ENCODE assay signal across 8 cellular contexts in the genomic region with DNA sequence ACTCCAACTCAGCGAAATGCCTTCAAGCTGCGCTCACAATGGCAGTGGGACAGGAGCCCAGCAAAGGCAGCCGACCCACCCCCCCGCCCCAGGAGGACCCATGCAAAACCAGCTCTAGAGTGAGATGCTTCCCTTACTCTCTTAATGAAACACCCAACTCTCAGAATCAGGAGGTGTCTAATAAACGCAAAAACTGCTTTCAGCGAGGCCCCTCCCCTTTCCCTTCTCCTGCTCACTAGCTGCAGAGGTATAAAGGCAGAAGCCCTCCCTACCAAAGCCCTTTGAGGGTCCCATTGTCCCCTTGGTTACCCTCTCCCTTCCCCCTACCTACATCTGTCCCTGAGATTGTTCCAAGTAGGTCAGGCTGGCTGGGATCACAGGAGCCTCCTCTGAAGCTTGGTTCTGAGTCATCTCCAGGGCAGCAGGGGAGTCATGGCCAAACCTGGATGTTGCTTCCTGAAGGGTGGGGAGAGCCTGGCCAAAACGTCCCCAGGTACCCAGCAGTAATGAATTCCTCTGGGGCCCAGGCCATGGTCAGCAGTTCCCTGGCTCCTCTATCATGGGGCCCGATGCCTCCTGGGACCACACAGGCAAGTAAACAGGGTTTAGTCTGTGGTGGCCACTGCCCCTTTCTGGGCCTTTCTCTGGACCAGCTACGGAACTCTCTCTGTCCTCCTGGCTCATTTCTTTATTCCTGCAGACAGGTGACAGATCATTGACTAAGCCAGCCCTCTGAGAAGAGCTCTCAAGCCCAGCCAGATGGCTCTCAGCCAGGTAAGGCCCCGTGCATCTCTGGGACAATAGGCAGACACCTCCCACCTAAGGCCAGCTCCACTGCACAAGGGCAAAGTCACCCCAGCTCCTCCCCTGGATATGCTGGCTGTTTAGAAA. TPM values are rescaled to one million over a fixed set of nuclear protein-coding genes. Genes with fewer than 3 reads are reported as not detected.
A peak's percentile ranks its signal among the peaks of the same experiment; 100 is the strongest.
DNase-seq lines count a peak whose midpoint lies in the region; ATAC-seq and TF ChIP-seq lines count a peak whose summit lies in the region.

No MANE protein-coding gene starts in this region.

- ATAC-seq in GM18858 (IDR thresholded peaks at IDR 0.05; ENCODE audit: unreplicated experiment) (no peak), HG02981 (IDR thresholded peaks at IDR 0.05; ENCODE audit: unreplicated experiment) (no peak)

- H3K4me1 Mint-ChIP-seq in activated T-cell treated with anti-CD3 and anti-CD28 coated beads, Interleukin-2, amount 50 U/mL, for 24 hours (ENCODE audit: low read depth): peaks cover 68% of the 10 kb centered on the region

- no peak overlapping the region for H3K9ac ChIP-seq in liver (ENCODE audit: low read depth in 1 of 2, low read length in 2 of 2)

- H3K27ac ChIP-seq in brain microvascular endothelial cell (no peak overlapping the region), liver (ENCODE audit: low read depth in 1 of 2, low read length in 2 of 2) (peak overlapping the region; percentile 45 to 73), vagina (peak overlapping the region; percentile 5)

- in situ Hi-C loops in brain microvascular endothelial cell (cut with HindIII; ENCODE audit: low pct_ligation_motif_present, low sequenced_read_pairs): no loop called here

- no peaks in the 10 kb centered on the region for H3K27me3 ChIP-seq in brain microvascular endothelial cell (replicated peaks)
- no peaks in the 10 kb centered on the region for H3K27me3 ChIP-seq in liver (ENCODE audit: control insufficient read depth in 4 of 4, insufficient read depth in 4 of 4, low read length in 3 of 4)
- H3K27me3 ChIP-seq in vagina: no peaks in the 10 kb centered on the region

- peaks cover 2 to 18% (median 16%) of the 10 kb centered on the region in 4 donors for H3K4me1 ChIP-seq in liver (ENCODE audit: control insufficient read depth in 4 of 4, insufficient read depth in 4 of 4, low read length in 3 of 4)
- peaks cover 27% of the 10 kb centered on the region for H3K4me1 ChIP-seq in vagina

- H3K4me3 ChIP-seq in brain microvascular endothelial cell (ENCODE audit: low read depth, low read length) (no peak overlapping the region), liver (ENCODE audit: low read depth in 1 of 3, low read length in 3 of 3) (no peak overlapping the region), vagina (no peak overlapping the region)

- H3K9me3 ChIP-seq in liver (ENCODE audit: control insufficient read depth in 4 of 4, low read length in 3 of 4): no peaks in the 10 kb centered on the region
- H3K9me3 ChIP-seq in vagina: no peaks in the 10 kb centered on the region

- H3K4me3 Mint-ChIP-seq in activated T-cell treated with anti-CD3 and anti-CD28 coated beads, Interleukin-2, amount 50 U/mL, for 24 hours: peak overlapping the region; percentile 65

- peaks cover 3% of the 10 kb centered on the region for H3K36me3 Mint-ChIP-seq in activated T-cell treated with anti-CD3 and anti-CD28 coated beads, Interleukin-2, amount 50 U/mL, for 24 hours (ENCODE audit: low read depth)

- peak overlapping the region; percentile 90 for H3K27ac Mint-ChIP-seq in activated T-cell treated with anti-CD3 and anti-CD28 coated beads, Interleukin-2, amount 50 U/mL, for 24 hours

- peak; percentile 33 to 45 for TF ChIP-seq RAD21 in liver (IDR thresholded peaks at IDR 0.05)

- no peak for TF ChIP-seq CTCF in brain microvascular endothelial cell (IDR thresholded peaks at IDR 0.05; ENCODE audit: low read depth, low read length, missing control alignments)
- no peak for TF ChIP-seq CTCF in liver (IDR thresholded peaks at IDR 0.05; ENCODE audit: low read depth, low read length, missing input control)
- no peak for TF ChIP-seq CTCF in vagina (IDR thresholded peaks at IDR 0.05)

- no peak for DNase-seq in activated T-cell treated with anti-CD3 and anti-CD28 coated beads, Interleukin-2, amount 50 U/mL, for 24 hours
- DNase-seq in activated T-cell treated with anti-CD3 and anti-CD28 coated beads, Interleukin-2, amount 50 U/mL, for 1 hour: no peak
- DNase-seq in NCI-H446 treated with DMSO at 0.1 percent for 48 hours (lab: John Stamatoyannopoulos, UW) (peak; percentile 54), brain microvascular endothelial cell (peak; percentile 33), vagina (ENCODE audit: extremely low spot score in 2 of 2) (no peak)

- WGBS in liver: 59% methylated on average over 10 of the region's 10 CpGs

- no peak for TF ChIP-seq POLR2A in vagina (IDR thresholded peaks at IDR 0.05)

- H3K9me3 Mint-ChIP-seq in activated T-cell treated with anti-CD3 and anti-CD28 coated beads, Interleukin-2, amount 50 U/mL, for 24 hours: no peaks in the 10 kb centered on the region

- intact Hi-C loops in vagina (cut with DNase I): no loop called here

- H3K36me3 ChIP-seq in brain microvascular endothelial cell (replicated peaks): no peaks in the 10 kb centered on the region
- H3K36me3 ChIP-seq in liver (ENCODE audit: control insufficient read depth in 4 of 4, insufficient read depth in 3 of 4, low read depth in 1 of 4, low read length in 3 of 4): no peaks in the 10 kb centered on the region
- H3K36me3 ChIP-seq in vagina: no peaks in the 10 kb centered on the region

- no peaks in the 10 kb centered on the region for H3K27me3 Mint-ChIP-seq in activated T-cell treated with anti-CD3 and anti-CD28 coated beads, Interleukin-2, amount 50 U/mL, for 24 hours

TF ChIP-seq in liver, 16 proteins besides CTCF, POLR2A, EP300 and RAD21:
- peak; percentile 90 for TF ChIP-seq SP1 (IDR thresholded peaks at IDR 0.05)
- peak in 1 of 2 donors; percentile 64 for TF ChIP-seq JUND (IDR thresholded peaks at IDR 0.05)
- TF ChIP-seq FOXA2 (IDR thresholded peaks at IDR 0.05): peak; percentile 22
- TF ChIP-seq, protein P1, sequence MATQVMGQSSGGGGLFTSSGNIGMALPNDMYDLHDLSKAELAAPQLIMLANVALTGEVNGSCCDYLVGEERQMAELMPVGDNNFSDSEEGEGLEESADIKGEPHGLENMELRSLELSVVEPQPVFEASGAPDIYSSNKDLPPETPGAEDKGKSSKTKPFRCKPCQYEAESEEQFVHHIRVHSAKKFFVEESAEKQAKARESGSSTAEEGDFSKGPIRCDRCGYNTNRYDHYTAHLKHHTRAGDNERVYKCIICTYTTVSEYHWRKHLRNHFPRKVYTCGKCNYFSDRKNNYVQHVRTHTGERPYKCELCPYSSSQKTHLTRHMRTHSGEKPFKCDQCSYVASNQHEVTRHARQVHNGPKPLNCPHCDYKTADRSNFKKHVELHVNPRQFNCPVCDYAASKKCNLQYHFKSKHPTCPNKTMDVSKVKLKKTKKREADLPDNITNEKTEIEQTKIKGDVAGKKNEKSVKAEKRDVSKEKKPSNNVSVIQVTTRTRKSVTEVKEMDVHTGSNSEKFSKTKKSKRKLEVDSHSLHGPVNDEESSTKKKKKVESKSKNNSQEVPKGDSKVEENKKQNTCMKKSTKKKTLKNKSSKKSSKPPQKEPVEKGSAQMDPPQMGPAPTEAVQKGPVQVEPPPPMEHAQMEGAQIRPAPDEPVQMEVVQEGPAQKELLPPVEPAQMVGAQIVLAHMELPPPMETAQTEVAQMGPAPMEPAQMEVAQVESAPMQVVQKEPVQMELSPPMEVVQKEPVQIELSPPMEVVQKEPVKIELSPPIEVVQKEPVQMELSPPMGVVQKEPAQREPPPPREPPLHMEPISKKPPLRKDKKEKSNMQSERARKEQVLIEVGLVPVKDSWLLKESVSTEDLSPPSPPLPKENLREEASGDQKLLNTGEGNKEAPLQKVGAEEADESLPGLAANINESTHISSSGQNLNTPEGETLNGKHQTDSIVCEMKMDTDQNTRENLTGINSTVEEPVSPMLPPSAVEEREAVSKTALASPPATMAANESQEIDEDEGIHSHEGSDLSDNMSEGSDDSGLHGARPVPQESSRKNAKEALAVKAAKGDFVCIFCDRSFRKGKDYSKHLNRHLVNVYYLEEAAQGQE (IDR thresholded peaks at IDR 0.05): peak; percentile 73
- peak in 1 of 2 donors; percentile 60 for TF ChIP-seq EGR1 (IDR thresholded peaks at IDR 0.05; ENCODE audit: low read depth in 2 of 2)
- peak; percentile 90 for TF ChIP-seq YY1 (IDR thresholded peaks at IDR 0.05)
- no peak for TF ChIP-seq HNF4G (IDR thresholded peaks at IDR 0.05)
- TF ChIP-seq RXRA (IDR thresholded peaks at IDR 0.05): peak; percentile 67 to 85
- no peak for TF ChIP-seq TAF1 (conservative IDR thresholded peaks at IDR 0.05)
- peak in 1 of 2 donors; percentile 90 for TF ChIP-seq HNF4A (conservative IDR thresholded peaks at IDR 0.05)
- TF ChIP-seq, protein P2, sequence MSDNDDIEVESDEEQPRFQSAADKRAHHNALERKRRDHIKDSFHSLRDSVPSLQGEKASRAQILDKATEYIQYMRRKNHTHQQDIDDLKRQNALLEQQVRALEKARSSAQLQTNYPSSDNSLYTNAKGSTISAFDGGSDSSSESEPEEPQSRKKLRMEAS (IDR thresholded peaks at IDR 0.05): peak; percentile 79
- peak; percentile 34 for TF ChIP-seq NR2F2 (IDR thresholded peaks at IDR 0.05)
- TF ChIP-seq, protein P3, sequence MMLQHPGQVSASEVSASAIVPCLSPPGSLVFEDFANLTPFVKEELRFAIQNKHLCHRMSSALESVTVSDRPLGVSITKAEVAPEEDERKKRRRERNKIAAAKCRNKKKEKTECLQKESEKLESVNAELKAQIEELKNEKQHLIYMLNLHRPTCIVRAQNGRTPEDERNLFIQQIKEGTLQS (IDR thresholded peaks at IDR 0.05): no peak
- TF ChIP-seq, protein P4, sequence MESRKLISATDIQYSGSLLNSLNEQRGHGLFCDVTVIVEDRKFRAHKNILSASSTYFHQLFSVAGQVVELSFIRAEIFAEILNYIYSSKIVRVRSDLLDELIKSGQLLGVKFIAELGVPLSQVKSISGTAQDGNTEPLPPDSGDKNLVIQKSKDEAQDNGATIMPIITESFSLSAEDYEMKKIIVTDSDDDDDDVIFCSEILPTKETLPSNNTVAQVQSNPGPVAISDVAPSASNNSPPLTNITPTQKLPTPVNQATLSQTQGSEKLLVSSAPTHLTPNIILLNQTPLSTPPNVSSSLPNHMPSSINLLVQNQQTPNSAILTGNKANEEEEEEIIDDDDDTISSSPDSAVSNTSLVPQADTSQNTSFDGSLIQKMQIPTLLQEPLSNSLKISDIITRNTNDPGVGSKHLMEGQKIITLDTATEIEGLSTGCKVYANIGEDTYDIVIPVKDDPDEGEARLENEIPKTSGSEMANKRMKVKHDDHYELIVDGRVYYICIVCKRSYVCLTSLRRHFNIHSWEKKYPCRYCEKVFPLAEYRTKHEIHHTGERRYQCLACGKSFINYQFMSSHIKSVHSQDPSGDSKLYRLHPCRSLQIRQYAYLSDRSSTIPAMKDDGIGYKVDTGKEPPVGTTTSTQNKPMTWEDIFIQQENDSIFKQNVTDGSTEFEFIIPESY (IDR thresholded peaks at IDR 0.05): no peak
- peak; percentile 19 for TF ChIP-seq FOXA1 (IDR thresholded peaks at IDR 0.05)
- peak in 1 of 2 donors; percentile 14 for TF ChIP-seq GABPA (IDR thresholded peaks at IDR 0.05 in 1 of 2, conservative IDR thresholded peaks at IDR 0.05 in 1 of 2)
TF ChIP-seq in liver: peak in this region for 12.

RNA-seq across cellular contexts. Expression of a gene that starts 8.6 kb away (rescaled TPM):
- total RNA-seq in liver (10 to 100 TPM in 1 of 2 donors, 1 to 10 TPM in 1; 2.3 to 34.2 TPM), vagina (9.6 TPM)
- polyA plus RNA-seq in liver: 10 to 100 TPM in 1 of 2 donors, 1 to 10 TPM in 1; 3.8 to 19.0 TPM

Comparison
In these comparisons a context has a peak if more than half of its experiments do, and no peak if none do; other contexts are left out.
1. DNase-seq: peak in NCI-H446 treated with DMSO at 0.1 percent for 48 hours (single experiment) and brain microvascular endothelial cell (single experiment); none in activated T-cell treated with anti-CD3 and anti-CD28 coated beads, Interleukin-2, amount 50 U/mL, for 24 hours (single experiment), activated T-cell treated with anti-CD3 and anti-CD28 coated beads, Interleukin-2, amount 50 U/mL, for 1 hour (single experiment) and vagina (0 of 2).